ENCODE assay signal across 23 cellular contexts in the genomic region with DNA sequence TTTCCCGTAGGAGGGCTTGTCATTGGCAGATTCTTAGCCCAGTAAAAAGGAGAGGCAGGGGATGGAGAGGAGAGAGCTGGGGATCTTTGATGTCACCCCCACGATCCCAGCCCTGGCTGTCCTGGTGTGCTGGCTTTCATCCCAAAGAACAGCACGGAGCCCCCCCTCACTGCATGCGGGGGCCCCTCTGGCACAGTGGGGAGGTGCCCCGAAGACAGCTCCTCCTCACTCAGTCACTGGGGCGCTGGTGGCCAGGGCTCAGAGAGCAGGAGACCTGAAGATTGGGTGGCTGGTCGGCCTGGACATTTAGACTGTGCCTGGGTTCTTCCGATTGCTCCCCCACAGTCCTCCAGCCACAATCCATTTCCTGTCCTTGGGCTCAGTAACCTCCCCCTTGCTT.
DNase-seq lines count a peak whose midpoint lies in the region; ATAC-seq and TF ChIP-seq lines count a peak whose summit lies in the region.
"Had no signal": no experiment of that assay in that cellular context is flagged by ENCODE, and none has a peak within 500 bp of the region (broad histone marks: within the 10 kb centered on the region; RNA-seq: fewer than 3 reads in every experiment).

No MANE protein-coding gene starts in this region.

- DNase-seq in Daoy (ENCODE audit: low read depth) (peak; percentile 31), H7 (peak; percentile 57), coronary artery (ENCODE audit: low spot score) (no peak), sciatic nerve (ENCODE audit: low spot score) (no peak), mesothelial cell of epicardium (ENCODE audit: low spot score in 2 of 2, unreplicated experiment in 2 of 2) (no peak)
- DNase-seq: AML-193; C1 segment of cervical spinal cord; Calu3; CD8-positive, alpha-beta T cell; DMS153; GDM1; H9; Kasumi-1; NCI-H1417; NCI-H1694 treated with DMSO at 0.1 percent for 48 hours; NCI-H2081 treated with DMSO at 0.1 percent for 48 hours; NCI-H2171 treated with DMSO at 0.1 percent for 48 hours; NCI-H524 treated with DMSO at 0.1 percent for 48 hours; NCI-H82; SJCRH30 had no signal

- no peaks in the 10 kb centered on the region for H3K4me1 Mint-ChIP-seq in mesothelial cell of epicardium

- intact Hi-C loops in sciatic nerve (cut with DNase I): no loop called here

- no peaks in the 10 kb centered on the region for H3K9me3 Mint-ChIP-seq in mesothelial cell of epicardium
- H3K9me3 Mint-ChIP-seq: CD8-positive, alpha-beta T cell; H9 had no signal

- H3K27ac ChIP-seq in coronary artery: no peak overlapping the region
- H3K27ac ChIP-seq: SJCRH30 had no signal

- H3K36me3 Mint-ChIP-seq in mesothelial cell of epicardium: no peaks in the 10 kb centered on the region
- H3K36me3 Mint-ChIP-seq: CD8-positive, alpha-beta T cell had no signal

- H3K27ac Mint-ChIP-seq in mesothelial cell of epicardium: no peak overlapping the region
- H3K27ac Mint-ChIP-seq: CD8-positive, alpha-beta T cell; H9 had no signal

- no peaks in the 10 kb centered on the region for H3K36me3 ChIP-seq in H7 (replicated peaks; ENCODE audit: control insufficient read depth, insufficient read depth, low read length)
- H3K36me3 ChIP-seq: MG63, SJCRH30 had no signal

- H3K4me3 Mint-ChIP-seq in mesothelial cell of epicardium: no peak overlapping the region
- H3K4me3 Mint-ChIP-seq: CD8-positive, alpha-beta T cell; H9 had no signal

- H3K4me3 ChIP-seq in H7 (ENCODE audit: insufficient read depth, low read depth, low read length) (no peak overlapping the region), coronary artery (peak overlapping the region; percentile 56)
- H3K4me3 ChIP-seq: MG63, SJCRH30 had no signal

- peak; percentile 10 for ATAC-seq in sciatic nerve
- no peak for ATAC-seq in GM18909 (IDR thresholded peaks at IDR 0.05; ENCODE audit: poor library complexity, unreplicated experiment)
- ATAC-seq in GM19463 (IDR thresholded peaks at IDR 0.05; ENCODE audit: unreplicated experiment): no peak
- ATAC-seq: CD8-positive, alpha-beta T cell had no signal

- H3K27me3 Mint-ChIP-seq in mesothelial cell of epicardium (ENCODE audit: low read depth): peaks cover 85% of the 10 kb centered on the region

- TF ChIP-seq CTCF in coronary artery (IDR thresholded peaks at IDR 0.05): no peak
- TF ChIP-seq CTCF in mesothelial cell of epicardium (IDR thresholded peaks at IDR 0.05; ENCODE audit: unreplicated experiment): no peak

- no peaks in the 10 kb centered on the region for H3K27me3 ChIP-seq in H7 (ENCODE audit: control insufficient read depth, insufficient read depth, low read length)

Comparison
In these comparisons a context has a peak if more than half of its experiments do, and no peak if none do; other contexts are left out.
1. DNase-seq: peak in Daoy (single experiment) and H7 (single experiment); none in coronary artery (single experiment), sciatic nerve (single experiment) and mesothelial cell of epicardium (0 of 2).